In genomic region chr10:77299257-77299656, GRCh38 we compare ENCODE assay signal across 19 cellular contexts.
DNase-seq lines count a peak whose midpoint lies in the region; ATAC-seq and TF ChIP-seq lines count a peak whose summit lies in the region.
"Had no signal": no experiment of that assay in that cellular context is flagged by ENCODE, and none has a peak within 500 bp of the region (broad histone marks: within the 10 kb centered on the region; RNA-seq: fewer than 3 reads in every experiment).

No MANE protein-coding gene starts in this region.

- CTCF ChIA-PET in HEK293 (lab: Yijun Ruan, JAX), result interaction anchor here (0.6 to 3.5 kb wide), 2 partner anchors 125 to 272 kb away, joined by 3 to 19 read pairs; no protein-coding TSS in a partner anchor

- peaks cover 2% of the 10 kb centered on the region for H3K27me3 Mint-ChIP-seq in glutamatergic neuron (ENCODE audit: unreplicated experiment)
- H3K27me3 Mint-ChIP-seq: CD4-positive, CD25-positive, alpha-beta regulatory T cell had no signal

- intact Hi-C loops in sciatic nerve (cut with DNase I), result no loop called here

- H3K4me1 Mint-ChIP-seq in glutamatergic neuron (ENCODE audit: low read depth, unreplicated experiment), result peaks cover 8% of the 10 kb centered on the region
- H3K4me1 Mint-ChIP-seq: B cell; CD4-positive, CD25-positive, alpha-beta regulatory T cell had no signal

- H3K9me3 Mint-ChIP-seq in glutamatergic neuron (ENCODE audit: unreplicated experiment), result peaks cover 2% of the 10 kb centered on the region

- no peaks in the 10 kb centered on the region for H3K36me3 ChIP-seq in HEK293 (ENCODE audit: control insufficient read depth in 2 of 2, insufficient read depth in 1 of 2, low read length in 2 of 2)
- H3K36me3 ChIP-seq: BLaER1, HAP-1 had no signal

- ATAC-seq in sciatic nerve (peak; percentile 53), HG02759 (IDR thresholded peaks at IDR 0.05; ENCODE audit: unreplicated experiment) (no peak)
- ATAC-seq: CD8-positive, alpha-beta T cell had no signal

- DNase-seq in DMS 273 (lab: John Stamatoyannopoulos, UW; ENCODE audit: unreplicated experiment) (peak; percentile 16), DMS 273 treated with DMSO at 0.1 percent for 48 hours (lab: John Stamatoyannopoulos, UW) (no peak), glutamatergic neuron (peak; percentile 22), sciatic nerve (ENCODE audit: low spot score) (peak; percentile 61), D341Med (ENCODE audit: low spot score) (no peak), DMS79 treated with DMSO at 0.1 percent for 48 hours (lab: John Stamatoyannopoulos, UW) (no peak)
- DNase-seq: Caco-2; CD4-positive, CD25-positive, alpha-beta regulatory T cell; CD8-positive, alpha-beta T cell; DMS79; GF-D8; GOT3 had no signal

- peaks cover 11% of the 10 kb centered on the region for H3K4me1 ChIP-seq in HEK293 (ENCODE audit: control insufficient read depth, insufficient read depth, low read length)
- H3K4me1 ChIP-seq: BLaER1, HAP-1 had no signal

- no peaks in the 10 kb centered on the region for H3K9me3 ChIP-seq in HEK293 (ENCODE audit: control insufficient read depth, insufficient read depth, low read depth, low read length)
- H3K9me3 ChIP-seq: Caco-2, HAP-1 had no signal

- no peak overlapping the region for H3K4me3 ChIP-seq in HEK293 (ENCODE audit: low read depth, low read length)
- H3K4me3 ChIP-seq: BLaER1, HAP-1 had no signal

- TF ChIP-seq CTCF in HEK293 (tag by site-specific recombination; IDR thresholded peaks at IDR 0.05) (no peak), glutamatergic neuron (IDR thresholded peaks at IDR 0.05; ENCODE audit: partially characterized antibody, unreplicated experiment) (no peak)

- POLR2A ChIA-PET in HEK293 (lab: Yijun Ruan, JAX), result no interaction called here

- H3K4me3 Mint-ChIP-seq in glutamatergic neuron (ENCODE audit: unreplicated experiment), result peak overlapping the region; percentile 3
- H3K4me3 Mint-ChIP-seq: B cell; CD4-positive, CD25-positive, alpha-beta regulatory T cell; CD8-positive, alpha-beta T cell had no signal

- H3K27ac ChIP-seq in HEK293 (ENCODE audit: extremely low read depth, low read depth, low read length), result no peak overlapping the region
- H3K27ac ChIP-seq: 22Rv1, BLaER1, C4-2B had no signal

- no peaks in the 10 kb centered on the region for H3K36me3 Mint-ChIP-seq in glutamatergic neuron (ENCODE audit: unreplicated experiment)
- H3K36me3 Mint-ChIP-seq: CD4-positive, CD25-positive, alpha-beta regulatory T cell; CD8-positive, alpha-beta T cell had no signal

- H3K27ac Mint-ChIP-seq in glutamatergic neuron (ENCODE audit: unreplicated experiment), result no peak overlapping the region
- H3K27ac Mint-ChIP-seq: B cell; CD4-positive, CD25-positive, alpha-beta regulatory T cell; CD8-positive, alpha-beta T cell had no signal

TF ChIP-seq in HEK293, 187 proteins besides CTCF, POLR2A, EP300 and RAD21:
- TF ChIP-seq ZNF600 (tag by site-specific recombination; IDR thresholded peaks at IDR 0.05), result 0 out of 2 replicates have a peak, but pooled peaks have one; percentile 36
- TF ChIP-seq ZFP37 (tag by site-specific recombination; IDR thresholded peaks at IDR 0.05), result no peak

Comparison
In these comparisons a context has a peak if more than half of its experiments do, and no peak if none do; other contexts are left out.
1. DNase-seq: peak in DMS 273 (single experiment), glutamatergic neuron (single experiment) and sciatic nerve (single experiment); none in DMS 273 treated with DMSO at 0.1 percent for 48 hours (single experiment), D341Med (single experiment) and DMS79 treated with DMSO at 0.1 percent for 48 hours (single experiment).